In the genomic region with DNA sequence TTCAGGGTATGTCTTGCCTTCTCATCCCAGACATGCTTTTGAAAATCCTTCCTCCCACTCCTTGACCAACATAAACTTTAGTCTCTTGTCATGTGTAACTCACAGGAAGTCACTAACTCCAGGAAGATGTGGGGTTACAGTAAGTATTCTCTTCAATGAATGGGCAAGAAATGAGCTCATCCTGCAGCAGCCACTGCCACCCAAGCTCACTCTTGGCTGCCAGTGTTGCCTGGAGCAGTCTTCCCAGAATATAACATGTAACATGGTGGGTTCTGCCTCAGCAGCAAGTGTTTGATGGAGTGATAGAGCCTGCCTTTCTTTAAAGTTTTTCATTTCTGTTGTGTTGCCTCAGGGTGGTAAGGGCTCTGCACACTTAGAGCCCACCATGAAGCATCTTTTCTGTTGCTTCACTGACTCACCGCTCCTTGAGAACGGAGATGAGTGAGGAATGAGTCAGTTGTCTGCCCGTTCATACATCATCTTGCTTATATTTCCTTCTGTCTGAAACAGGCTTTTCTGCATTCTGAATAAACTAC, we compare ENCODE assay signal across 1 cellular context.
TF ChIP-seq lines count a peak whose summit lies in the region.

No MANE protein-coding gene starts in this region.

TF ChIP-seq in SK-N-SH, 30 proteins besides CTCF, POLR2A, EP300 and RAD21 (continued from another document):
- TF ChIP-seq NRF1 (IDR thresholded peaks at IDR 0.05; ENCODE audit: low read depth, low read length): no peak
- no peak for TF ChIP-seq FOXM1 (IDR thresholded peaks at IDR 0.05; ENCODE audit: low read depth)
- 0 out of 2 replicates have a peak, but pooled peaks have one; percentile 42 for TF ChIP-seq YY1 (IDR thresholded peaks at IDR 0.05; ENCODE audit: low read depth)
- TF ChIP-seq JUND (IDR thresholded peaks at IDR 0.05): peak; percentile 97
- no peak for TF ChIP-seq RXRA (IDR thresholded peaks at IDR 0.05; ENCODE audit: borderline replicate concordance, low read depth)
- peak; percentile 99 for TF ChIP-seq FOSL2 (IDR thresholded peaks at IDR 0.05; ENCODE audit: borderline replicate concordance, low read depth)
TF ChIP-seq in SK-N-SH: peak in this region for 10.
